ENCODE assay signal across 8 cellular contexts in the genomic region with DNA sequence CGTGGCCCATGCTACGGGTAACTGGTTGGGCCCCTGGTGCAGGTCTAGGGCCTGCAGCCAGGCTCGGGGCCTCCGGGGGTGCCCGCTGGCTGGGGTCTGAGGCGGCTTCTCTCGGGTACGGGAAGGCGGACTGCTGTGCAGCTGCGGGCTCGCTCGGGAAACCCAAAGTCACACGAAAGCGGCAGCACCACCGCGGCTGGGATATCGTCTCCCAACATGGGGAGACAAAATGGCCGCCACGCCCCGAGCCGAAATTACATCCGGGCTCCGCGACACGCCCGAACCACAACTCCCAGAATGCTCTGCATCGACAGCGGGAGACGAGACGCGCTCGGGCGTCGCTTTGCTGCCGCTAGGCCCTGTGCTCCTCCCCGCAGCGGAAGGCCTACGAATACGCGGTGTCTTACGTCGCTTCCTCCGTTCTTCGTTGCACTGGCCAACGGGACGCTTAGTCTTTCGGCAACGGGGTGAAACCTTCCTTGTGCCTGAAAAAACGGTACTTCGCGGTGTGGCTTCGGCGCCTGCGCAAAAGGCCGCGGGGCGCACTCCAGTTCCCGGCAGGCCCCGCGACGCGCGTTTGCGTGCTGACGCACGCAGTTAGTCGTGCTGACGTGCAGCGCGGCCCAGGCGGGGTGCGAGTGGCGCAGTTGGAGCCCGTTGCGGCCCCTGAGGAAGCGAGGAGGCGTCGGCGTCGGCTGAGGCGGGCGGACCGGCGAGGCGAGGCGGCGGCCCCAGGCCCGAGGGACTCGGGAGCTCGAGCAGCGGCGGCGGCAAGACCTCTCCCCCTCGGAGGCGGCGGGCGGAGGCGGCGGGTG.
DNase-seq lines count a peak whose midpoint lies in the region; ATAC-seq and TF ChIP-seq lines count a peak whose summit lies in the region.

A gene (plus strand): TSS at position 604 of the 815 bp plus-strand sequence. CDS start 3,727 bp downstream, outside the sequence.

- H3K27me3 ChIP-seq in BLaER1: no peaks in the 10 kb centered on the region

- peak within 1 kb of the TSS; percentile 98 for H3K27ac ChIP-seq in BLaER1

- peaks cover 37% of the 10 kb centered on the region for H3K36me3 ChIP-seq in BLaER1

- peak within 1 kb of the TSS; percentile 84 for H3K4me3 ChIP-seq in BLaER1
- H3K4me3 ChIP-seq in choroid plexus epithelial cell (ENCODE audit: low read depth, low read length): peak within 1 kb of the TSS; percentile 92

- peaks cover 40% of the 10 kb centered on the region for H3K4me1 ChIP-seq in BLaER1

- no peak for TF ChIP-seq CTCF in choroid plexus epithelial cell (conservative IDR thresholded peaks at IDR 0.05; ENCODE audit: low read depth, low read length)

- DNase-seq in NCI-H524 treated with DMSO at 0.1 percent for 48 hours (lab: John Stamatoyannopoulos, UW) (peak; percentile 87), choroid plexus epithelial cell (ENCODE audit: low read depth) (peak; percentile 97), kidney glomerular epithelial cell (lab: John Stamatoyannopoulos, UW) (peak; percentile 96)
- peak; percentile 92 to 93 for DNase-seq in activated CD4-positive, alpha-beta T cell treated with anti-CD3 and anti-CD28 coated beads for 4 hours
- peak; percentile 90 to 92 for DNase-seq in stimulated activated CD4-positive, alpha-beta T cell treated with anti-CD3 and anti-CD28 coated beads, Interleukin-15, amount 100 ng/mL, for 48 hours (ENCODE audit: low read depth in 2 of 2)

- ATAC-seq in GM19324 (IDR thresholded peaks at IDR 0.05; ENCODE audit: low FRiP score, unreplicated experiment) (peak; percentile 87), HG03460 (IDR thresholded peaks at IDR 0.05; ENCODE audit: unreplicated experiment) (peak; percentile 73)

- peaks cover 43% of the 10 kb centered on the region for H4K20me1 ChIP-seq in BLaER1

- peak within 1 kb of the TSS; percentile 97 for H3K9ac ChIP-seq in BLaER1

- peak within 1 kb of the TSS; percentile 93 for H3K4me2 ChIP-seq in BLaER1

- H3K9me3 ChIP-seq in BLaER1: no peaks in the 10 kb centered on the region

Comparison
In these comparisons a context has a peak if more than half of its experiments do, and no peak if none do; other contexts are left out.
1. Peak in every context shown above with its lines: DNase-seq, ATAC-seq, H3K4me3 ChIP-seq and H3K27ac ChIP-seq.